Comparison of ENCODE assay signal across 19 cellular contexts in the genomic region with DNA sequence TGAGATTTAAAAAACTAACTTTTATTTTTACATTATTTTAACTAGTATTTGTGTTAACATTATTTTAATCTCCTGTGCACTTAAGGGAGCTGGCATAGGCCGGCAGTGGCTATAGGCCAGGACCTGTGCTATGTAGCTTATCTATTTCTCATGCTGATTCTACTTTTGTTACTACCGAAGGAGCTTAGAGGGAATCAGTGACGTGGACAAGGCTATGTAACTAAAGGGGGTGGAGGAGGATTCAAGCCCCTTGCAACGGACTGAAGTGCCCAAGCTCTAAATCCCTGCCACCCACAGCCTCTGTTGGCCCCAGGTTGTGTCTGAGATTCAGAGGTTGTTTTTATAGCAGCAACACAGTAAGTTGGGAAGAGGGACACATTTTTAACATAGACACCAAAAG.
DNase-seq lines count a peak whose midpoint lies in the region; ATAC-seq, FAIRE-seq and TF ChIP-seq lines count a peak whose summit lies in the region.
"Had no signal": no experiment of that assay in that cellular context is flagged by ENCODE, and none has a peak within 500 bp of the region (broad histone marks: within the 10 kb centered on the region; RNA-seq: fewer than 3 reads in every experiment).

No MANE protein-coding gene starts in this region.

- no peaks in the 10 kb centered on the region for H3K4me1 ChIP-seq in small intestine (ENCODE audit: control insufficient read depth in 2 of 2, insufficient read depth in 1 of 2, low read depth in 1 of 2, low read length in 1 of 2)

- no peaks in the 10 kb centered on the region for H3K27me3 Mint-ChIP-seq in WTC11 (ENCODE audit: low read depth)
- no peaks in the 10 kb centered on the region for H3K27me3 Mint-ChIP-seq in nephron progenitor cell (ENCODE audit: low read depth, poor library complexity)
- H3K27me3 Mint-ChIP-seq: B cell; CD4-positive, alpha-beta T cell had no signal

- no peaks in the 10 kb centered on the region for H3K9me3 Mint-ChIP-seq in WTC11
- H3K9me3 Mint-ChIP-seq in nephron progenitor cell: no peaks in the 10 kb centered on the region

- H3K27me3 ChIP-seq in small intestine (ENCODE audit: control insufficient read depth in 2 of 2, insufficient read depth in 2 of 2, low read length in 2 of 2): no peaks in the 10 kb centered on the region

- no peak overlapping the region for H3K27ac Mint-ChIP-seq in WTC11
- peak overlapping the region; percentile 21 for H3K27ac Mint-ChIP-seq in nephron progenitor cell
- H3K27ac Mint-ChIP-seq: B cell; CD4-positive, alpha-beta T cell; HFFc6 had no signal

- H3K9me3 ChIP-seq in small intestine (ENCODE audit: control insufficient read depth, low read depth): no peaks in the 10 kb centered on the region

- H3K4me1 Mint-ChIP-seq in WTC11: peaks cover 7% of the 10 kb centered on the region
- H3K4me1 Mint-ChIP-seq in nephron progenitor cell: peaks cover 32% of the 10 kb centered on the region
- H3K4me1 Mint-ChIP-seq: B cell had no signal

- H3K4me3 Mint-ChIP-seq in WTC11: no peak overlapping the region
- peak overlapping the region; percentile 32 for H3K4me3 Mint-ChIP-seq in nephron progenitor cell
- H3K4me3 Mint-ChIP-seq: B cell; CD4-positive, alpha-beta T cell; HFFc6 had no signal

- POLR2A ChIA-PET in WTC11 (lab: Charles Lee): no interaction called here

- H3K36me3 Mint-ChIP-seq in WTC11 (no peaks in the 10 kb centered on the region), nephron progenitor cell (ENCODE audit: low read depth) (no peaks in the 10 kb centered on the region)

- ATAC-seq in WTC11 (0 out of 2 replicates have a peak, but pooled peaks have one; percentile 36), HG02571 (IDR thresholded peaks at IDR 0.05; ENCODE audit: unreplicated experiment) (no peak)
- ATAC-seq: GM12878 had no signal

- DNase-seq in WTC11 (ENCODE audit: low spot score) (no peak), fibroblast of villous mesenchyme (ENCODE audit: low read depth) (peak; percentile 70), nephron progenitor cell (no peak), DMS 273 treated with DMSO at 0.1 percent for 48 hours (lab: John Stamatoyannopoulos, UW) (no peak), substantia nigra (lab: John Stamatoyannopoulos, UW) (no peak), small intestine (no peak)
- DNase-seq: C1 segment of cervical spinal cord; Calu3; CD4-positive, alpha-beta T cell; DMS79; GOT3; HCEC 1CT; HFFc6; IMR-90 had no signal

- H3K4me3 ChIP-seq in fibroblast of villous mesenchyme (ENCODE audit: low read depth, low read length): no peak overlapping the region
- H3K4me3 ChIP-seq in small intestine (ENCODE audit: low read depth in 1 of 2, low read length in 2 of 2): no peak overlapping the region
- H3K4me3 ChIP-seq: GM12878 had no signal

- H3K27ac ChIP-seq in substantia nigra (ENCODE audit: low read depth, low read length, poor library complexity, severe bottlenecking): no peak overlapping the region
- H3K27ac ChIP-seq in small intestine (ENCODE audit: low read depth in 1 of 2, low read length in 1 of 2): no peak overlapping the region

- CTCF ChIA-PET in WTC11 (lab: Charles Lee): interaction anchor here (0.9 kb wide), 1 partner anchor 22 kb away, joined by 4 read pairs; no protein-coding TSS in a partner anchor

- FAIRE-seq in small intestine (lab: Jason Lieb, UNC): no peak
- FAIRE-seq: A204.1, GM12878, GM18507 had no signal

- TF ChIP-seq CTCF in WTC11 (IDR thresholded peaks at IDR 0.05) (no peak), fibroblast of villous mesenchyme (IDR thresholded peaks at IDR 0.05; ENCODE audit: insufficient read depth, low read depth, low read length) (no peak), nephron progenitor cell (IDR thresholded peaks at IDR 0.05) (no peak)

- no peaks in the 10 kb centered on the region for H3K36me3 ChIP-seq in small intestine (ENCODE audit: control insufficient read depth in 2 of 2, insufficient read depth in 2 of 2, low read length in 2 of 2)

- 84 to 87% (median 86%) methylated on average over 4 of the region's 4 CpGs for WGBS in small intestine, 3 donors

TF ChIP-seq in WTC11, 78 proteins besides CTCF, POLR2A, EP300 and RAD21:
- TF ChIP-seq TCF7 (CRISPR knock-in tag; IDR thresholded peaks at IDR 0.05; ENCODE audit: low read depth): no peak
